ENCODE assay signal across 21 cellular contexts in the genomic region with DNA sequence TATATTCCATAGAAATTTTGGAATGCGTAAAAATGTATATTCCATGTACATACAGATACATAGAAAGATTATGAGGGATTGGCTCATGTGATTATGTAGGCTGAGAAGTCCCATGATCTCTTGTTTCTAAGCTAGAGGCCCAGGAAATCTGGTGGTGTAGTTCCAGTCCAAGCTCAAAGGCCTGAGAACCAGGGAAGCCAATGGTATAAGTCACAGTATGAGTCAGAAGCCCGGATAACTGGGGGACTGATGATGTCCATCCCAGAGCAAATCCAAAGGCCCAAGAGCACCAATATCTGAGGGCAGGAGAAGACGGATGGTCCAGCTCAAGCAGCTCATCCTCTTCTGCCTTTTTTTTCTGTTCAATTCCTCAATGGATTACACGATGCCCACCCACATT.
A peak's percentile ranks its signal among the peaks of the same experiment; 100 is the strongest.
DNase-seq lines count a peak whose midpoint lies in the region; ATAC-seq, FAIRE-seq and TF ChIP-seq lines count a peak whose summit lies in the region.
"Had no signal": no experiment of that assay in that cellular context is flagged by ENCODE, and none has a peak within 500 bp of the region (broad histone marks: within the 10 kb centered on the region; RNA-seq: fewer than 3 reads in every experiment).

No MANE protein-coding gene starts in this region.

- TF ChIP-seq POLR2A in H54 (IDR thresholded peaks at IDR 0.05; ENCODE audit: low read depth, low read length) = no peak

- no peak overlapping the region for H2AFZ ChIP-seq in PC-9
- H2AFZ ChIP-seq: GM23338 had no signal

- POLR2A ChIA-PET in PC-9 (lab: Charles Lee; ENCODE audit: unreplicated experiment) = no interaction called here

- FAIRE-seq in H54 (lab: Jason Lieb, UNC) = no peak

- H3K4me1 ChIP-seq in RWPE2 (ENCODE audit: insufficient read depth, poor library complexity, severe bottlenecking) = peaks cover 17% of the 10 kb centered on the region
- H3K4me1 ChIP-seq in PC-9 (replicated peaks; ENCODE audit: insufficient read depth) = no peaks in the 10 kb centered on the region

- ATAC-seq in RWPE2 (ENCODE audit: low read depth) = peak; percentile 78; the same call in 2 of the 3 replicates
- no peak for ATAC-seq in HG02798 (IDR thresholded peaks at IDR 0.05; ENCODE audit: poor library complexity, unreplicated experiment)
- ATAC-seq: GM23338, HCT116, T-cell had no signal

- H3K9me3 ChIP-seq in RWPE2 (ENCODE audit: severe bottlenecking) = no peaks in the 10 kb centered on the region
- H3K9me3 ChIP-seq in PC-9 (ENCODE audit: insufficient read depth, low read depth) = no peaks in the 10 kb centered on the region
- H3K9me3 ChIP-seq: SK-N-SH had no signal

- H3K4me3 ChIP-seq in RWPE2 (ENCODE audit: severe bottlenecking) = no peak overlapping the region
- H3K4me3 ChIP-seq in fibroblast of mammary gland (ENCODE audit: control insufficient read depth, low read depth, low read length) = no peak overlapping the region
- H3K4me3 ChIP-seq in coronary artery = no peak overlapping the region
- H3K4me3 ChIP-seq in PC-9 = no peak overlapping the region
- H3K4me3 ChIP-seq: GM23338 had no signal

- DNase-seq in H54 (ENCODE audit: insufficient read length, low spot score) = peak; percentile 11
- no peak for DNase-seq in RWPE2 (ENCODE audit: low spot score)
- DNase-seq in fibroblast of mammary gland (ENCODE audit: low read depth) = peak; percentile 47
- DNase-seq in stromal cell of bone marrow (ENCODE audit: low read depth) = peak; percentile 39
- no peak for DNase-seq in coronary artery (ENCODE audit: low spot score)
- DNase-seq in PC-9 = no peak
- DNase-seq: AML-193; DMS79 treated with DMSO at 0.1 percent for 48 hours; NCI-H1105; NCI-H1694; NCI-H2081 treated with DMSO at 0.1 percent for 48 hours; NCI-H510A; NCI-H748 treated with DMSO at 0.1 percent for 48 hours; NK-92 treated with Interleukin-12 subunit alpha and Interleukin-12 subunit beta, amount 100 ng/mL, for 24 hours; SHP77 treated with DMSO at 0.1 percent for 48 hours; SK-N-SH; T-cell had no signal

- H3K27me3 ChIP-seq in RWPE2 (ENCODE audit: insufficient read depth, poor library complexity, severe bottlenecking) (no peaks in the 10 kb centered on the region), PC-9 (ENCODE audit: insufficient read depth, low read depth) (no peaks in the 10 kb centered on the region)

- H3K36me3 ChIP-seq in RWPE2 (ENCODE audit: low read depth) (no peaks in the 10 kb centered on the region), PC-9 (ENCODE audit: low read depth) (no peaks in the 10 kb centered on the region)

- CTCF ChIA-PET in PC-9 (lab: Charles Lee) = no interaction called here

- peak overlapping the region; percentile 60 for H3K27ac ChIP-seq in RWPE2 (ENCODE audit: poor library complexity, severe bottlenecking)
- no peak overlapping the region for H3K27ac ChIP-seq in coronary artery
- no peak overlapping the region for H3K27ac ChIP-seq in PC-9
- H3K27ac ChIP-seq: C4-2B had no signal

- BruUV-seq in PC-9 (replicated peaks; lab: Mats Ljungman, UMichigan) = no TSS peak

- H4K20me1 ChIP-seq in PC-9 (ENCODE audit: insufficient read depth) = no peaks in the 10 kb centered on the region

- H3K4me2 ChIP-seq in PC-9 = no peak overlapping the region
- H3K4me2 ChIP-seq: GM23338, SK-N-SH had no signal

- H3F3A ChIP-seq in PC-9 (ENCODE audit: insufficient read depth, low read depth) = no peaks in the 10 kb centered on the region

- no peaks in the 10 kb centered on the region for H3K79me2 ChIP-seq in PC-9 (ENCODE audit: low read depth)

- intact Hi-C loops in PC-9 (cut with micrococcal nuclease; ENCODE audit: unreplicated experiment) = no loop called here

- no peaks in the 10 kb centered on the region for H3K9me2 ChIP-seq in PC-9 (ENCODE audit: insufficient read depth)
- H3K9me2 ChIP-seq: SK-N-SH had no signal

- TF ChIP-seq CTCF in RWPE2 (IDR thresholded peaks at IDR 0.05; ENCODE audit: poor library complexity, severe bottlenecking) (no peak), fibroblast of mammary gland (conservative IDR thresholded peaks at IDR 0.05; ENCODE audit: control insufficient read depth, insufficient read depth, low read depth, low read length) (no peak), coronary artery (IDR thresholded peaks at IDR 0.05) (no peak), PC-9 (conservative IDR thresholded peaks at IDR 0.05) (no peak)

Comparison
In these comparisons a context has a peak if more than half of its experiments do, and no peak if none do; other contexts are left out.
1. DNase-seq: peak in H54 (single experiment), fibroblast of mammary gland (single experiment) and stromal cell of bone marrow (single experiment); none in RWPE2 (single experiment), coronary artery (single experiment) and PC-9 (0 of 2).